Comparison of ENCODE assay signal across 4 cellular contexts in genomic region chr11:8370812-8371515, GRCh38.
"Had no signal": no experiment of that assay in that cellular context is flagged by ENCODE, and none has a peak within 500 bp of the region (broad histone marks: within the 10 kb centered on the region; RNA-seq: fewer than 3 reads in every experiment).

No MANE protein-coding gene starts in this region.

- H3K9me3 Mint-ChIP-seq: GM23338, H9 had no signal

- DNase-seq: H9, HCEC 1CT, IMR-90 had no signal

- ATAC-seq: GM23338 had no signal

- H2AFZ ChIP-seq: GM23338 had no signal

- H3K4me3 Mint-ChIP-seq: GM23338, H9 had no signal

- H3K27ac Mint-ChIP-seq: GM23338 had no signal

- H3K4me3 ChIP-seq: GM23338 had no signal

- H3K4me2 ChIP-seq: GM23338 had no signal
